Comparison of ENCODE assay signal across 6 cellular contexts in the genomic region with DNA sequence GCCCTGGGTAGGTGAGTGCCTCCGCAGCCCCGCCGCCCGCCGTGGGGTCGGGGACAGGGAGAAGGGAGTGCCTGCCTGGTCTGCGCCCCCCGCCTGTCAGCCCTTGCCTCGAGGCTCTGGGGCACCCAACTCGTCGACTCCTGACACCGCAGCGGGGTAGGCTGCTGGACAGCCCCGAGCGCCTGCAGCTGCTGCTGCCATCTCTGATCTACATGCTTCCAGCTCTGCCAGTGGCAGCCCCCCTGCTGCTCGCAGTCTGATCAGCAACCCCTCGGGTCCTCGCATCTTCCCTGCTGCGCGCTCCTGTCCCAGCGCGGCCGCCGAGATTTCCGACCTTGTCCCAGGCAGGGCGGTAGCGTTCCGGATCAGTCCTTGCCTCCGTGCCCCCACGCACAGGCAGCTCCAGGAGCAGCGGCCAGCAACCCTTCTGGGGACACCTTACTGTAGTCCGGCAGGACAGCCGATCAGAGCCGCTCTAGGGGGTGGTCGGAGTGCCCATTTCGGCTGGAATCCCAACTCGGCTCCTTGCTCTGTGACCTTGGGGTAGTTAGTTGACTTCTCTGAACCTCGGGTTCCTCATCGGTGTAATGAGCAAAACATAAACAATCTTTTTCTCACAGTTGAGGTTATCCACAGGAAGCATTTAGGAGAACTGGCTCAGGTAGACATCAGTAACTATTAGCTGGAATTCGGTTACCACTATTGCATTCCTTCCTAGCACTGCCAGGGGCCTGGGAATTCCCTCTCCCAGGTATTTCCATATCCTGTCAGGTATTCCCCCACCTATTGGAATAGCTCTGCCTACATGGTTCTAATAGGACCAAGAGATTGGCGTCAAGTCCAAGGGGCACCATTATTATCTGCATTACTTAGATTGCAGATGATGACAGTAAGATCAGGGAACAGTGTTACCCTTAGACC. TPM values are rescaled to one million over a fixed set of nuclear protein-coding genes. Genes with fewer than 3 reads are reported as not detected.
DNase-seq lines count a peak whose midpoint lies in the region; TF ChIP-seq lines count a peak whose summit lies in the region.

No MANE protein-coding gene starts in this region.

- H3K4me3 ChIP-seq in iPS-20b (ENCODE audit: low read length) (peak overlapping the region; percentile 77), tibial artery (peak overlapping the region; percentile 25 to 30)

- intact Hi-C loops in activated CD4-positive, alpha-beta T cell treated with anti-CD3 and anti-CD28 coated beads, Interleukin-2, amount 10 ng/mL, durations not matched to agents 24 days and 14 days (cut with micrococcal nuclease): no loop called here
- intact Hi-C loops in tibial artery (cut with DNase I; ENCODE audit: low total_unique reads): no loop called here

- DNase-seq in activated CD4-positive, alpha-beta T cell treated with anti-CD3 and anti-CD28 coated beads, Interleukin-2, amount 10 ng/mL, durations not matched to agents 24 days and 14 days: no peak
- no peak for DNase-seq in activated CD4-positive, alpha-beta T cell treated with anti-CD3 and anti-CD28 coated beads for 4 hours
- DNase-seq in tibial artery (no peak), NCI-H226 (no peak), cerebellum (ENCODE audit: low spot score) (no peak)

- no peak overlapping the region for H3K9ac ChIP-seq in iPS-20b (ENCODE audit: low read depth, low read length)

- peaks cover 80% of the 10 kb centered on the region for H3K27me3 Mint-ChIP-seq in activated CD4-positive, alpha-beta T cell treated with anti-CD3 and anti-CD28 coated beads, Interleukin-2, amount 10 ng/mL, durations not matched to agents 24 days and 14 days

- H3K4me1 ChIP-seq in iPS-20b (ENCODE audit: insufficient read depth, low read length) (no peaks in the 10 kb centered on the region), tibial artery (peaks cover 0 to 20% (median 13%) of the 10 kb centered on the region in 4 donors)

- no peak for TF ChIP-seq CTCF in tibial artery (IDR thresholded peaks at IDR 0.05)

- H3K9me3 ChIP-seq in iPS-20b (ENCODE audit: insufficient read depth, low read depth, low read length) (no peaks in the 10 kb centered on the region), tibial artery (no peaks in the 10 kb centered on the region)

- H3K36me3 ChIP-seq in iPS-20b (ENCODE audit: insufficient read depth, low read depth, low read length) (no peaks in the 10 kb centered on the region), tibial artery (no peaks in the 10 kb centered on the region)

- H3K27me3 ChIP-seq in iPS-20b (ENCODE audit: insufficient read depth, low read length) (peaks cover 96% of the 10 kb centered on the region), tibial artery (peaks cover 3 to 97% of the 10 kb centered on the region in 2 donors)

- no peak overlapping the region for H3K27ac ChIP-seq in iPS-20b (ENCODE audit: low read length)
- no peak overlapping the region for H3K27ac ChIP-seq in tibial artery

- H3K36me3 Mint-ChIP-seq in activated CD4-positive, alpha-beta T cell treated with anti-CD3 and anti-CD28 coated beads, Interleukin-2, amount 10 ng/mL, durations not matched to agents 24 days and 14 days (ENCODE audit: low read depth): no peaks in the 10 kb centered on the region

- H3K9me3 Mint-ChIP-seq in activated CD4-positive, alpha-beta T cell treated with anti-CD3 and anti-CD28 coated beads, Interleukin-2, amount 10 ng/mL, durations not matched to agents 24 days and 14 days: no peaks in the 10 kb centered on the region

- H3K4me1 Mint-ChIP-seq in activated CD4-positive, alpha-beta T cell treated with anti-CD3 and anti-CD28 coated beads, Interleukin-2, amount 10 ng/mL, durations not matched to agents 24 days and 14 days: peaks cover 26% of the 10 kb centered on the region

- no peak overlapping the region for H3K27ac Mint-ChIP-seq in activated CD4-positive, alpha-beta T cell treated with anti-CD3 and anti-CD28 coated beads, Interleukin-2, amount 10 ng/mL, durations not matched to agents 24 days and 14 days

- peak overlapping the region; percentile 65 for H3K4me3 Mint-ChIP-seq in activated CD4-positive, alpha-beta T cell treated with anti-CD3 and anti-CD28 coated beads, Interleukin-2, amount 10 ng/mL, durations not matched to agents 24 days and 14 days

RNA-seq across cellular contexts. Expression of a gene that starts 0.6 kb away (rescaled TPM):
- total RNA-seq in activated CD4-positive, alpha-beta T cell treated with anti-CD3 and anti-CD28 coated beads, Interleukin-2, amount 10 ng/mL, durations not matched to agents 24 days and 14 days: not detected in 2 replicates
- 106 TPM for total RNA-seq in cerebellum

RNA-seq across cellular contexts. Expression of a gene that starts 23.3 kb away (rescaled TPM):
- total RNA-seq in activated CD4-positive, alpha-beta T cell treated with anti-CD3 and anti-CD28 coated beads, Interleukin-2, amount 10 ng/mL, durations not matched to agents 24 days and 14 days: not detected in 2 replicates
- total RNA-seq in cerebellum: 1.3 TPM

RNA-seq across cellular contexts. Expression of a gene that starts 34.7 kb away (rescaled TPM):
- 0.05 TPM in 2 replicates for total RNA-seq in activated CD4-positive, alpha-beta T cell treated with anti-CD3 and anti-CD28 coated beads, Interleukin-2, amount 10 ng/mL, durations not matched to agents 24 days and 14 days
- total RNA-seq in cerebellum: 45.5 TPM

RNA-seq across cellular contexts. Expression of a gene that starts 41.2 kb away (rescaled TPM):
- 99.0 and 99.2 TPM in 2 replicates for total RNA-seq in activated CD4-positive, alpha-beta T cell treated with anti-CD3 and anti-CD28 coated beads, Interleukin-2, amount 10 ng/mL, durations not matched to agents 24 days and 14 days
- 10.1 TPM for total RNA-seq in cerebellum

RNA-seq across cellular contexts. Expression of a gene that starts 50.9 kb away (rescaled TPM):
- 84.1 and 90.2 TPM in 2 replicates for total RNA-seq in activated CD4-positive, alpha-beta T cell treated with anti-CD3 and anti-CD28 coated beads, Interleukin-2, amount 10 ng/mL, durations not matched to agents 24 days and 14 days
- 28.3 TPM for total RNA-seq in cerebellum

Comparison
In these comparisons a context has a peak if more than half of its experiments do, and no peak if none do; other contexts are left out.
1. RNA of a gene that starts 0.6 kb away (total RNA-seq): 106 TPM in cerebellum (single experiment); not detected in activated CD4-positive, alpha-beta T cell treated with anti-CD3 and anti-CD28 coated beads, Interleukin-2, amount 10 ng/mL, durations not matched to agents 24 days and 14 days; every median in the first group is over 10 times any median in the second.
2. RNA of a gene that starts 34.7 kb away (total RNA-seq): 45.5 TPM in cerebellum (single experiment); 0.05 TPM in activated CD4-positive, alpha-beta T cell treated with anti-CD3 and anti-CD28 coated beads, Interleukin-2, amount 10 ng/mL, durations not matched to agents 24 days and 14 days; every median in the first group is over 10 times any median in the second.